In the genomic region with DNA sequence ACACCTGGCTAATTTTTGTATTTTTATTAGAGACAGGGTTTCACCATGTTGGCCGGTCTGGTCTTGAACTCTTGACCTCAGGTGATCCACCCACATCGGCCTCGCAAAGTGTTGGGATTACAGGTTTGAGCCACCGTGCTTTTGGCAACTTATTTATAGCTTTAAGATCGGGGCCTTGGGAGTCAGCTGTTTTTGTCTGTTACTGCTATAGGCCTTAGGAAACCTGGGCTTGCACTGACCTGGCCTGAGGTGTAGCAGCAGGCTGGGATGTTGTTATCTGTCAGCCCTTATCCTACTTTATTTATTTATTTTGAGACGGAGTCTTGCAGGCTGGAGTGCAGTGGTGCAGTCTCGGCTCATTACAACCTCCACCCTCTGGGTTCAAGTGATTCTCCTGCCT, we compare ENCODE assay signal across 16 cellular contexts. TPM values are rescaled to one million over a fixed set of nuclear protein-coding genes. Genes with fewer than 3 reads are reported as not detected.
DNase-seq lines count a peak whose midpoint lies in the region; ATAC-seq and TF ChIP-seq lines count a peak whose summit lies in the region.
"Had no signal": no experiment of that assay in that cellular context is flagged by ENCODE, and none has a peak within 500 bp of the region (broad histone marks: within the 10 kb centered on the region; RNA-seq: fewer than 3 reads in every experiment).

No MANE protein-coding gene starts in this region.

- no peak for TF ChIP-seq CTCF in IMR-90 (conservative IDR thresholded peaks at IDR 0.05; ENCODE audit: low read depth, low read length)
- TF ChIP-seq CTCF in gastrocnemius medialis (IDR thresholded peaks at IDR 0.05 in 4 of 5, conservative IDR thresholded peaks at IDR 0.05 in 1 of 5): no peak

- no peak overlapping the region for H3K4me2 ChIP-seq in IMR-90 (ENCODE audit: low read depth, low read length)
- H3K4me2 ChIP-seq: GM23338 had no signal

- TF ChIP-seq RAD21 in IMR-90 (IDR thresholded peaks at IDR 0.05; ENCODE audit: low read length): no peak

- no peak overlapping the region for H3K9ac ChIP-seq in IMR-90 (ENCODE audit: low read depth, low read length)
- H3K9ac ChIP-seq: BLaER1 treated with 17β-estradiol and CSF1 and Interleukin-3, amounts not matched to agents 10 nM and 100 nM had no signal

- H3K18ac ChIP-seq in IMR-90 (ENCODE audit: low read depth, low read length): no peak overlapping the region

- H3K36me3 Mint-ChIP-seq in T-helper 17 cell (ENCODE audit: low read depth): peaks cover 2% of the 10 kb centered on the region

- no peak overlapping the region for H3K56ac ChIP-seq in IMR-90 (ENCODE audit: extremely low read depth, insufficient read depth, low read length)

- peaks cover 54% of the 10 kb centered on the region for H4K20me1 ChIP-seq in IMR-90 (ENCODE audit: insufficient read depth, low read length)

- H2AK5ac ChIP-seq in IMR-90 (ENCODE audit: low read depth, low read length): peak overlapping the region; percentile 58

- intact Hi-C loops in IMR-90 (cut with micrococcal nuclease) (no loop called here), gastrocnemius medialis (cut with DNase I; ENCODE audit: low total_unique reads) (no loop called here)

- POLR2A ChIA-PET in IMR-90 (lab: Charles Lee; ENCODE audit: unreplicated experiment): no interaction called here

- no peaks in the 10 kb centered on the region for H3K27me3 ChIP-seq in IMR-90 (ENCODE audit: control insufficient read depth, insufficient read depth, low read length)
- H3K27me3 ChIP-seq in gastrocnemius medialis: no peaks in the 10 kb centered on the region
- H3K27me3 ChIP-seq: BLaER1 treated with 17β-estradiol and CSF1 and Interleukin-3, amounts not matched to agents 10 nM and 100 nM had no signal

- H3K4me3 Mint-ChIP-seq in T-helper 17 cell: no peak overlapping the region
- H3K4me3 Mint-ChIP-seq: GM23338 had no signal

- H4K8ac ChIP-seq in IMR-90 (ENCODE audit: low read depth in 2 of 2, low read length in 2 of 2): no peak overlapping the region

- DNase-seq in IMR-90 (no peak), T-helper 17 cell (no peak), left lobe of liver (ENCODE audit: low spot score) (no peak), gastrocnemius medialis (no peak), SK-N-DZ (ENCODE audit: low spot score) (no peak), NCI-H69 (lab: John Stamatoyannopoulos, UW) (no peak), erythroblast (lab: John Stamatoyannopoulos, UW) (no peak)
- DNase-seq: ACHN; CD4-positive, CD25-positive, alpha-beta regulatory T cell; DMS53; H7 had no signal

- H2BK20ac ChIP-seq in IMR-90 (ENCODE audit: low read depth, low read length): no peak overlapping the region

- H3K79me1 ChIP-seq in IMR-90 (ENCODE audit: low read depth in 1 of 2, low read length in 2 of 2): peaks cover 6 to 65% of the 10 kb centered on the region in 2 experiments

- peaks cover 50% of the 10 kb centered on the region for H3K4me1 Mint-ChIP-seq in T-helper 17 cell

- H3K27ac ChIP-seq in IMR-90 (ENCODE audit: insufficient read depth, low read length) (no peak overlapping the region), gastrocnemius medialis (peak overlapping the region in 3 of 4 donors; percentile 68 to 78 (median 70))
- H3K27ac ChIP-seq: BLaER1 treated with 17β-estradiol and CSF1 and Interleukin-3, amounts not matched to agents 10 nM and 100 nM had no signal

- WGBS in IMR-90 (ENCODE audit: extremely low coverage in 2 of 2, insufficient read length in 1 of 2), 2 experiments: 90% methylated on average over 5 of the region's 7 CpGs; no CpG with 5 or more reads in 1 of the 2 experiments

- no peak overlapping the region for H3K14ac ChIP-seq in IMR-90 (replicated peaks; ENCODE audit: low read depth, low read length)

- H4K5ac ChIP-seq in IMR-90 (ENCODE audit: low read depth, low read length): no peak overlapping the region

- H3K4me3 ChIP-seq in IMR-90 (ENCODE audit: insufficient read depth, low read depth, low read length) (no peak overlapping the region), gastrocnemius medialis (no peak overlapping the region)
- H3K4me3 ChIP-seq: BLaER1 treated with 17β-estradiol and CSF1 and Interleukin-3, amounts not matched to agents 10 nM and 100 nM; GM23338 had no signal

- H3K27ac Mint-ChIP-seq in T-helper 17 cell: peak overlapping the region; percentile 77
- H3K27ac Mint-ChIP-seq: GM23338 had no signal

- no peak overlapping the region for H2AFZ ChIP-seq in IMR-90 (replicated peaks; ENCODE audit: low read length, poor library complexity)
- H2AFZ ChIP-seq: GM23338 had no signal

- in situ Hi-C loops in IMR-90 (cut with MboI; ENCODE audit: low sequenced_read_pairs) (no loop called here), gastrocnemius medialis (cut with MboI; ENCODE audit: low sequenced_read_pairs in 4 of 4) (no loop called here)

- CTCF ChIA-PET in IMR-90 (lab: Yijun Ruan, JAX): no interaction called here

- H3K9me1 ChIP-seq in IMR-90 (ENCODE audit: insufficient read depth, low read length): peaks cover 23% of the 10 kb centered on the region

- H3K36me3 ChIP-seq in IMR-90 (ENCODE audit: control insufficient read depth, insufficient read depth, low read length) (no peaks in the 10 kb centered on the region), gastrocnemius medialis (no peaks in the 10 kb centered on the region)

- no TSS peak for BruUV-seq in IMR-90 (replicated peaks; lab: Mats Ljungman, UMichigan)

- H3K4me1 ChIP-seq in IMR-90 (ENCODE audit: control insufficient read depth, insufficient read depth, low read length) (peaks cover 29% of the 10 kb centered on the region), gastrocnemius medialis (peaks cover 60 to 64% of the 10 kb centered on the region in 2 donors)

- H3K27me3 Mint-ChIP-seq in T-helper 17 cell: no peaks in the 10 kb centered on the region
- H3K27me3 Mint-ChIP-seq: CD4-positive, CD25-positive, alpha-beta regulatory T cell had no signal

- no peak overlapping the region for H2BK5ac ChIP-seq in IMR-90 (ENCODE audit: low read depth, low read length, poor library complexity, severe bottlenecking)

- no peak overlapping the region for H2BK120ac ChIP-seq in IMR-90 (ENCODE audit: low read depth, low read length)

- dilution Hi-C loops in IMR-90 (cut with HindIII; ENCODE audit: low sequenced_read_pairs, unreplicated experiment): no loop called here

- no peak overlapping the region for H2BK15ac ChIP-seq in IMR-90 (ENCODE audit: low read depth, low read length)

- 0 out of 2 replicates have a peak overlapping the region, but pooled peaks have one; percentile 23 for H3K4ac ChIP-seq in IMR-90 (ENCODE audit: low read depth, low read length)

- ATAC-seq in IMR-90 (ENCODE audit: low read depth) (no peak), T-helper 17 cell (no peak), left lobe of liver (peak; percentile 12), gastrocnemius medialis (peak in 1 of 2 donors; percentile 70), HG03095 (IDR thresholded peaks at IDR 0.05; ENCODE audit: unreplicated experiment) (no peak)
- ATAC-seq: GM23338 had no signal

- H2AK9ac ChIP-seq in IMR-90 (replicated peaks; ENCODE audit: low read depth, low read length, poor library complexity): no peak overlapping the region

- no peak overlapping the region for H3K23ac ChIP-seq in IMR-90 (ENCODE audit: low read depth, low read length)

- no peak for TF ChIP-seq POLR2A in IMR-90 (IDR thresholded peaks at IDR 0.05; ENCODE audit: low read depth, low read length)
- TF ChIP-seq POLR2A in gastrocnemius medialis (IDR thresholded peaks at IDR 0.05): no peak
- no peak for TF ChIP-seq POLR2A in erythroblast (IDR thresholded peaks at IDR 0.05; ENCODE audit: low read length)

- no peaks in the 10 kb centered on the region for H3K9me3 ChIP-seq in IMR-90 (ENCODE audit: control insufficient read depth, insufficient read depth, low read length)
- no peaks in the 10 kb centered on the region for H3K9me3 ChIP-seq in T-helper 17 cell (ENCODE audit: control insufficient read depth, low read length, poor library complexity, severe bottlenecking)
- no peaks in the 10 kb centered on the region for H3K9me3 ChIP-seq in gastrocnemius medialis
- H3K9me3 ChIP-seq: BLaER1 treated with 17β-estradiol and CSF1 and Interleukin-3, amounts not matched to agents 10 nM and 100 nM had no signal

- no peak overlapping the region for H4K91ac ChIP-seq in IMR-90 (ENCODE audit: insufficient read depth, low read depth, low read length)

TF ChIP-seq in IMR-90, 13 proteins besides CTCF, POLR2A, EP300 and RAD21 (continues in another document):
- TF ChIP-seq SMC3 (IDR thresholded peaks at IDR 0.05; ENCODE audit: low read depth, low read length) (no peak), MAZ (IDR thresholded peaks at IDR 0.05; ENCODE audit: borderline replicate concordance, low read depth, low read length) (no peak)

RNA-seq across cellular contexts. Expression of gene SZRD1, which starts 11.4 kb away (rescaled TPM):
- total RNA-seq in IMR-90 (2012; rRNA removed) (104 and 119 TPM in 2 replicates), T-helper 17 cell (100 to 1,000 TPM; 123 to 133 TPM), left lobe of liver (42.1 TPM), gastrocnemius medialis (100 to 1,000 TPM in 1 of 4 donors, 10 to 100 TPM in 3; 44.1 to 102 (median 83.1) TPM)
- 140 and 149 TPM in 2 replicates for polyA plus RNA-seq in IMR-90 (2012; rRNA removed)
- 98.0 and 110 TPM in 2 replicates for polyA plus RNA-seq in IMR-90 (2012; cell fraction: cytosol; rRNA removed)
- polyA plus RNA-seq in IMR-90 (2012; cell fraction: nucleus; rRNA removed; ENCODE audit: low replicate concordance): 71.0 and 75.7 TPM in 2 replicates
- polyA plus RNA-seq in SK-N-DZ (2014; cell fraction: cytosol; rRNA removed): 42.6 and 43.0 TPM in 2 replicates
- 20.3 and 28.1 TPM in 2 replicates for polyA plus RNA-seq in SK-N-DZ (2014; cell fraction: nucleus; rRNA removed)

RNA-seq across cellular contexts. Expression of gene FBXO42, which starts 26.2 kb away (rescaled TPM):
- 11.4 and 12.0 TPM in 2 replicates for total RNA-seq in IMR-90 (2012; rRNA removed)
- 18.8 and 19.6 TPM in 2 replicates for polyA plus RNA-seq in IMR-90 (2012; rRNA removed)
- 14.5 and 15.0 TPM in 2 replicates for polyA plus RNA-seq in IMR-90 (2012; cell fraction: cytosol; rRNA removed)
- 24.6 and 26.4 TPM in 2 replicates for polyA plus RNA-seq in IMR-90 (2012; cell fraction: nucleus; rRNA removed; ENCODE audit: low replicate concordance)
- 10 to 100 TPM; 17.4 to 20.5 TPM for total RNA-seq in T-helper 17 cell
- 9.0 TPM for total RNA-seq in left lobe of liver
- total RNA-seq in gastrocnemius medialis: 10 to 100 TPM; 23.1 to 32.4 (median 27.2) TPM
- 9.7 and 10.1 TPM in 2 replicates for polyA plus RNA-seq in SK-N-DZ (2014; cell fraction: cytosol; rRNA removed)
- polyA plus RNA-seq in SK-N-DZ (2014; cell fraction: nucleus; rRNA removed): 9.1 and 13.4 TPM in 2 replicates

RNA-seq across cellular contexts. Expression of gene SPATA21, which starts 58.8 kb away (rescaled TPM):
- not detected in 2 replicates for total RNA-seq in IMR-90 (2012; rRNA removed)
- not detected in 2 replicates for polyA plus RNA-seq in IMR-90 (2012; rRNA removed)
- polyA plus RNA-seq in IMR-90 (2012; cell fraction: cytosol; rRNA removed): not detected in 2 replicates
- polyA plus RNA-seq in IMR-90 (2012; cell fraction: nucleus; rRNA removed; ENCODE audit: low replicate concordance): 0.01 TPM in 1 of 2 replicates, not detected in the other
- not detected for total RNA-seq in T-helper 17 cell
- total RNA-seq in left lobe of liver: not detected
- total RNA-seq in gastrocnemius medialis: not detected
- 0.19 and 0.53 TPM in 2 replicates for polyA plus RNA-seq in SK-N-DZ (2014; cell fraction: cytosol; rRNA removed)
- polyA plus RNA-seq in SK-N-DZ (2014; cell fraction: nucleus; rRNA removed): 1.6 and 2.8 TPM in 2 replicates
- total RNA-seq: A172; CD4-positive, CD25-positive, alpha-beta regulatory T cell; H7; HT1080 had no signal
- polyA plus RNA-seq: CD4-positive, CD25-positive, alpha-beta regulatory T cell; GM23338 had no signal
